16 cellular contexts compared by ENCODE assay signal in genomic region chr3:148631124-148631903, GRCh38.
DNase-seq lines count a peak whose midpoint lies in the region; ATAC-seq and TF ChIP-seq lines count a peak whose summit lies in the region.
"Had no signal": no experiment of that assay in that cellular context is flagged by ENCODE, and none has a peak within 500 bp of the region (broad histone marks: within the 10 kb centered on the region; RNA-seq: fewer than 3 reads in every experiment).

No MANE protein-coding gene starts in this region.

- TF ChIP-seq POLR2A in HCT116 (IDR thresholded peaks at IDR 0.05; ENCODE audit: borderline replicate concordance, extremely low read depth, insufficient read depth, insufficient read length) = no peak

- RAD21 ChIA-PET in HCT116 (lab: Charles Lee; ENCODE audit: low non-redundant PET in 1 of 2, low total read pairs in 2 of 2, uncharacterized antibody in 2 of 2, unreplicated experiment in 2 of 2) = no interaction called here

- no peaks in the 10 kb centered on the region for H4K20me1 ChIP-seq in HCT116 (ENCODE audit: insufficient read depth)
- H4K20me1 ChIP-seq: BLaER1 had no signal

- H3K9ac ChIP-seq in HCT116 (ENCODE audit: low read length) = no peak overlapping the region
- H3K9ac ChIP-seq: BLaER1 had no signal

- H3K4me2 ChIP-seq in HCT116 (ENCODE audit: low read length) = no peak overlapping the region
- H3K4me2 ChIP-seq: BLaER1 had no signal

- H3K9me2 ChIP-seq in HCT116 (ENCODE audit: insufficient read depth) = no peaks in the 10 kb centered on the region

- no peaks in the 10 kb centered on the region for H3K79me2 ChIP-seq in HCT116 (ENCODE audit: insufficient read depth, low read length)

- POLR2A ChIA-PET in A673 (lab: Charles Lee; ENCODE audit: low non-redundant PET) (no interaction called here), HCT116 (lab: Charles Lee) (no interaction called here), WTC11 (lab: Charles Lee) (no interaction called here)

- H3K4me1 Mint-ChIP-seq in WTC11 = peaks cover 8% of the 10 kb centered on the region
- no peaks in the 10 kb centered on the region for H3K4me1 Mint-ChIP-seq in stimulated activated naive CD8-positive, alpha-beta T cell treated with anti-CD3 and anti-CD28 coated beads, Interleukin-15, amount 100 ng/mL, for 72 hours
- H3K4me1 Mint-ChIP-seq: activated CD8-positive, alpha-beta memory T cell treated with anti-CD3 and anti-CD28 coated beads, Interleukin-2, amount 10 ng/mL, durations not matched to agents 7 days and 5 days; activated naive CD8-positive, alpha-beta T cell treated with anti-CD3 and anti-CD28 coated beads for 36 hours had no signal

- no peak overlapping the region for H2AFZ ChIP-seq in HCT116 (ENCODE audit: low read depth, low read length, poor library complexity, severe bottlenecking)

- H3K9me3 ChIP-seq in A673 (ENCODE audit: low read depth, low read length, poor library complexity, severe bottlenecking) (no peaks in the 10 kb centered on the region), HCT116 (ENCODE audit: control insufficient read depth in 1 of 2, insufficient read depth in 1 of 2, low read depth in 1 of 2, low read length in 2 of 2) (no peaks in the 10 kb centered on the region)
- H3K9me3 ChIP-seq: BLaER1 had no signal

- peak; percentile 36; the same call in 1 of the 2 replicates for TF ChIP-seq CTCF in A673 (conservative IDR thresholded peaks at IDR 0.05; ENCODE audit: low read depth, low read length)
- peak; percentile 12 to 32 (median 16); a peak in 1 of 6 replicates for TF ChIP-seq CTCF in HCT116 (IDR thresholded peaks at IDR 0.05 in 2 of 3, conservative IDR thresholded peaks at IDR 0.05 in 1 of 3; ENCODE audit: borderline replicate concordance in 1 of 3, insufficient read depth in 1 of 3, low read depth in 2 of 3, low read length in 2 of 3)
- TF ChIP-seq CTCF in WTC11 (IDR thresholded peaks at IDR 0.05) = peak; percentile 50
- peak; percentile 32 for TF ChIP-seq CTCF in kidney epithelial cell (IDR thresholded peaks at IDR 0.05; ENCODE audit: insufficient read depth, low read length, poor library complexity, severe bottlenecking)

- CTCF ChIA-PET in A673 (lab: Charles Lee) = no interaction called here
- CTCF ChIA-PET in HCT116 (lab: Charles Lee) = interaction anchor here (0.9 to 2.0 kb wide), 3 partner anchors 250 to 251 kb away, joined by 4 to 11 read pairs (median 5); no protein-coding TSS in a partner anchor
- CTCF ChIA-PET in WTC11 (lab: Charles Lee) = no interaction called here

- no peak overlapping the region for H3K27ac Mint-ChIP-seq in WTC11
- no peak overlapping the region for H3K27ac Mint-ChIP-seq in stimulated activated naive CD8-positive, alpha-beta T cell treated with anti-CD3 and anti-CD28 coated beads, Interleukin-15, amount 100 ng/mL, for 72 hours
- H3K27ac Mint-ChIP-seq: activated CD8-positive, alpha-beta memory T cell treated with anti-CD3 and anti-CD28 coated beads, Interleukin-2, amount 10 ng/mL, durations not matched to agents 7 days and 5 days; activated naive CD8-positive, alpha-beta T cell treated with anti-CD3 and anti-CD28 coated beads for 36 hours; dendritic cell treated with granulocyte-macrophage colony-stimulating factor and Interleukin-4, amounts not matched to agents 40 ng/mL and 50 ng/mL, for 4 days had no signal

- H3K27me3 ChIP-seq in A673 (replicated peaks; ENCODE audit: insufficient read depth, low read depth, low read length, poor library complexity) (no peaks in the 10 kb centered on the region), HCT116 (ENCODE audit: insufficient read depth, low read length) (no peaks in the 10 kb centered on the region), kidney epithelial cell (ENCODE audit: control insufficient read depth, insufficient read depth, low read length) (no peaks in the 10 kb centered on the region), H7 (ENCODE audit: control insufficient read depth, insufficient read depth, low read length) (no peaks in the 10 kb centered on the region)
- H3K27me3 ChIP-seq: BLaER1, left lung had no signal

- no peaks in the 10 kb centered on the region for H3K27me3 Mint-ChIP-seq in WTC11 (ENCODE audit: low read depth)
- no peaks in the 10 kb centered on the region for H3K27me3 Mint-ChIP-seq in stimulated activated naive CD8-positive, alpha-beta T cell treated with anti-CD3 and anti-CD28 coated beads, Interleukin-15, amount 100 ng/mL, for 72 hours
- H3K27me3 Mint-ChIP-seq: activated CD8-positive, alpha-beta memory T cell treated with anti-CD3 and anti-CD28 coated beads, Interleukin-2, amount 10 ng/mL, durations not matched to agents 7 days and 5 days; activated naive CD8-positive, alpha-beta T cell treated with anti-CD3 and anti-CD28 coated beads for 36 hours; dendritic cell treated with granulocyte-macrophage colony-stimulating factor and Interleukin-4, amounts not matched to agents 40 ng/mL and 50 ng/mL, for 4 days had no signal

- DNase-seq in A673 (ENCODE audit: low spot score) = peak; percentile 11
- no peak for DNase-seq in HCT116 (ENCODE audit: low read depth, low spot score)
- DNase-seq in WTC11 (ENCODE audit: low spot score) = peak; percentile 47
- no peak for DNase-seq in kidney epithelial cell (ENCODE audit: low read depth)
- no peak for DNase-seq in stimulated activated naive CD8-positive, alpha-beta T cell treated with anti-CD3 and anti-CD28 coated beads, Interleukin-15, amount 100 ng/mL, for 72 hours
- no peak for DNase-seq in H7
- no peak for DNase-seq in nucleus accumbens (lab: John Stamatoyannopoulos, UW)
- DNase-seq: activated CD8-positive, alpha-beta memory T cell treated with anti-CD3 and anti-CD28 coated beads, Interleukin-2, amount 10 ng/mL, durations not matched to agents 7 days and 5 days; activated naive CD8-positive, alpha-beta T cell treated with anti-CD3 and anti-CD28 coated beads for 36 hours; GDM1; KG1; left lung; RPMI8226 had no signal

- no peaks in the 10 kb centered on the region; the same call in 1 of the 2 replicates for H3K36me3 Mint-ChIP-seq in WTC11
- H3K36me3 Mint-ChIP-seq: activated CD8-positive, alpha-beta memory T cell treated with anti-CD3 and anti-CD28 coated beads, Interleukin-2, amount 10 ng/mL, durations not matched to agents 7 days and 5 days; activated naive CD8-positive, alpha-beta T cell treated with anti-CD3 and anti-CD28 coated beads for 36 hours had no signal

- H3K36me3 ChIP-seq in A673 (ENCODE audit: insufficient read depth, low read length, poor library complexity, severe bottlenecking) (no peaks in the 10 kb centered on the region), HCT116 (ENCODE audit: control insufficient read depth in 1 of 2, insufficient read depth in 2 of 2, low read length in 2 of 2) (no peaks in the 10 kb centered on the region), kidney epithelial cell (ENCODE audit: control insufficient read depth, insufficient read depth, low read length) (no peaks in the 10 kb centered on the region), H7 (replicated peaks; ENCODE audit: control insufficient read depth, insufficient read depth, low read length) (no peaks in the 10 kb centered on the region)
- H3K36me3 ChIP-seq: BLaER1, left lung had no signal

- H3K4me1 ChIP-seq in A673 (ENCODE audit: insufficient read depth, low read length, poor library complexity, severe bottlenecking) (no peaks in the 10 kb centered on the region), HCT116 (ENCODE audit: control insufficient read depth in 1 of 2, insufficient read depth in 2 of 2, low read length in 2 of 2) (no peaks in the 10 kb centered on the region)
- H3K4me1 ChIP-seq: BLaER1, left lung had no signal

- intact Hi-C loops in A673 (cut with micrococcal nuclease; ENCODE audit: unreplicated experiment) (loop anchor here (10.0 kb wide), 1 partner anchor 247 kb away; no protein-coding TSS in a partner anchor), HCT116 (cut with micrococcal nuclease) (loop anchor here (5.0 kb wide), 1 partner anchor 249 kb away; no protein-coding TSS in a partner anchor)

- H3K9me3 Mint-ChIP-seq in WTC11 = peaks cover 21% of the 10 kb centered on the region
- peaks cover 23 to 25% of the 10 kb centered on the region in 2 donors for H3K9me3 Mint-ChIP-seq in stimulated activated naive CD8-positive, alpha-beta T cell treated with anti-CD3 and anti-CD28 coated beads, Interleukin-15, amount 100 ng/mL, for 72 hours

- H3K4me3 ChIP-seq in A673 (ENCODE audit: low read depth, low read length, poor library complexity, severe bottlenecking) = no peak overlapping the region
- H3K4me3 ChIP-seq in HCT116 (replicated peaks in 1 of 2; ENCODE audit: low read depth in 1 of 2, low read length in 2 of 2) = no peak overlapping the region
- no peak overlapping the region for H3K4me3 ChIP-seq in kidney epithelial cell (ENCODE audit: low read depth, low read length)
- H3K4me3 ChIP-seq in H7 (ENCODE audit: insufficient read depth, low read depth, low read length) = no peak overlapping the region
- H3K4me3 ChIP-seq: BLaER1, left lung had no signal

- no peak overlapping the region for H3K27ac ChIP-seq in A673 (ENCODE audit: low read depth, low read length, poor library complexity, severe bottlenecking)
- no peak overlapping the region for H3K27ac ChIP-seq in HCT116 (ENCODE audit: low read depth, low read length)
- H3K27ac ChIP-seq: BLaER1, left lung had no signal

- peak; percentile 59 for TF ChIP-seq RAD21 in HCT116 (IDR thresholded peaks at IDR 0.05; ENCODE audit: low read depth)

- BruUV-seq in A673 (replicated peaks; lab: Mats Ljungman, UMichigan) = no TSS peak
- no TSS peak for BruUV-seq in HCT116 (replicated peaks; lab: Mats Ljungman, UMichigan)

- ATAC-seq in HCT116 (no peak; the same call in 1 of the 2 replicates), WTC11 (peak; percentile 97), HG02970 (IDR thresholded peaks at IDR 0.05; ENCODE audit: low FRiP score, unreplicated experiment) (no peak)
- no peak for ATAC-seq in stimulated activated naive CD8-positive, alpha-beta T cell treated with anti-CD3 and anti-CD28 coated beads, Interleukin-15, amount 100 ng/mL, for 72 hours
- ATAC-seq: activated CD8-positive, alpha-beta memory T cell treated with anti-CD3 and anti-CD28 coated beads, Interleukin-2, amount 10 ng/mL, durations not matched to agents 7 days and 5 days; left lung had no signal

- H3K4me3 Mint-ChIP-seq in WTC11 = no peak overlapping the region
- H3K4me3 Mint-ChIP-seq in stimulated activated naive CD8-positive, alpha-beta T cell treated with anti-CD3 and anti-CD28 coated beads, Interleukin-15, amount 100 ng/mL, for 72 hours = no peak overlapping the region
- H3K4me3 Mint-ChIP-seq: activated CD8-positive, alpha-beta memory T cell treated with anti-CD3 and anti-CD28 coated beads, Interleukin-2, amount 10 ng/mL, durations not matched to agents 7 days and 5 days; activated naive CD8-positive, alpha-beta T cell treated with anti-CD3 and anti-CD28 coated beads for 36 hours; dendritic cell treated with granulocyte-macrophage colony-stimulating factor and Interleukin-4, amounts not matched to agents 40 ng/mL and 50 ng/mL, for 4 days had no signal

TF ChIP-seq in HCT116, 20 proteins besides CTCF, POLR2A, EP300 and RAD21 (continues in another document):
- TF ChIP-seq CEBPB (IDR thresholded peaks at IDR 0.05; ENCODE audit: low read depth) = no peak

TF ChIP-seq in WTC11, 78 proteins besides CTCF, POLR2A, EP300 and RAD21 (continues in another document):
- no peak for TF ChIP-seq ZMAT4 (CRISPR knock-in tag; IDR thresholded peaks at IDR 0.05)

Comparison
In these comparisons a context has a peak if more than half of its experiments do, and no peak if none do; other contexts are left out.
1. DNase-seq: peak in A673 (single experiment) and WTC11 (single experiment); none in HCT116 (single experiment), kidney epithelial cell (single experiment), stimulated activated naive CD8-positive, alpha-beta T cell treated with anti-CD3 and anti-CD28 coated beads, Interleukin-15, amount 100 ng/mL, for 72 hours (0 of 2), H7 (single experiment) and nucleus accumbens (0 of 56).
2. Peak in every context shown above with its lines, with median percentiles within 50 percentile points of each other: CTCF ChIP-seq.